Comparison of ENCODE assay signal across 8 cellular contexts in genomic region chr15:67542462-67543347, GRCh38. TPM values are rescaled to one million over a fixed set of nuclear protein-coding genes. Genes with fewer than 3 reads are reported as not detected.
DNase-seq lines count a peak whose midpoint lies in the region; TF ChIP-seq lines count a peak whose summit lies in the region.

TSS of gene MAP2K5 (plus strand) at chr15:67542703. CDS start at chr15:67543336, 633 bp downstream.

- H3K27ac ChIP-seq in SJCRH30 (peak within 1 kb of the TSS; percentile 85), stomach smooth muscle (ENCODE audit: low read length) (peak within 1 kb of the TSS; percentile 78)

- H3K36me3 ChIP-seq in SJCRH30 (no peaks in the 10 kb centered on the region), neuron (ENCODE audit: insufficient read depth, low read length) (peaks cover 6% of the 10 kb centered on the region), stomach smooth muscle (ENCODE audit: control insufficient read depth in 2 of 2, insufficient read depth in 2 of 2, low read length in 2 of 2) (peaks cover 4 to 6% of the 10 kb centered on the region in 2 donors)

- TF ChIP-seq POLR2A in GM19099 (IDR thresholded peaks at IDR 0.05; ENCODE audit: extremely low read depth, insufficient read length, low read depth), result peak; percentile 76

- H3K9ac ChIP-seq in stomach smooth muscle (ENCODE audit: low read length in 2 of 2), result peak within 1 kb of the TSS; percentile 87 to 93

- H2AFZ ChIP-seq in neuron (ENCODE audit: low read depth, low read length), result peak within 1 kb of the TSS; percentile 82

- in situ Hi-C loops in KBM-7 (cut with MboI; ENCODE audit: low pct_unique_long_range_greater_than_20kb, low sequenced_read_pairs), result no loop called here

- DNase-seq in AG08395 (ENCODE audit: low spot score) (peak; percentile 83), KBM-7 (peak; percentile 94), SJCRH30 (peak; percentile 82 to 84), activated gamma-delta T cell treated with Interleukin-2 at 50 U/mL for 16 hours (peak; percentile 76), foreskin melanocyte (peak; percentile 64)

- peak within 1 kb of the TSS; percentile 93 for H3K4me3 ChIP-seq in SJCRH30
- peak within 1 kb of the TSS; percentile 98 for H3K4me3 ChIP-seq in neuron (ENCODE audit: low read length)
- peak within 1 kb of the TSS; percentile 90 to 96 for H3K4me3 ChIP-seq in stomach smooth muscle (ENCODE audit: low read length in 2 of 2)

- H3K9me3 ChIP-seq in SJCRH30 (replicated peaks) (no peaks in the 10 kb centered on the region), neuron (ENCODE audit: low read length) (no peaks in the 10 kb centered on the region), stomach smooth muscle (ENCODE audit: control insufficient read depth in 2 of 2, low read length in 2 of 2) (no peaks in the 10 kb centered on the region)

- H3K27me3 ChIP-seq in SJCRH30 (no peaks in the 10 kb centered on the region), neuron (ENCODE audit: insufficient read depth, low read length) (no peaks in the 10 kb centered on the region), stomach smooth muscle (ENCODE audit: control insufficient read depth in 1 of 2, insufficient read depth in 2 of 2, low read length in 2 of 2) (no peaks in the 10 kb centered on the region)

- H3K4me1 ChIP-seq in SJCRH30, result peaks cover 8% of the 10 kb centered on the region
- peaks cover 18% of the 10 kb centered on the region for H3K4me1 ChIP-seq in neuron (ENCODE audit: insufficient read depth, low read length)
- H3K4me1 ChIP-seq in stomach smooth muscle (ENCODE audit: control insufficient read depth, insufficient read depth, low read length), result peaks cover 15% of the 10 kb centered on the region

RNA-seq across cellular contexts. Expression of gene MAP2K5, which starts in this region (rescaled TPM):
- 11.7 and 13.9 TPM in 2 replicates for total RNA-seq in SJCRH30 (2014; rRNA removed; shearing (Covaris generic))

Comparison
In these comparisons a context has a peak if more than half of its experiments do, and no peak if none do; other contexts are left out.
1. Peak in every context shown above with its lines: DNase-seq, H3K4me3 ChIP-seq and H3K27ac ChIP-seq.